ENCODE assay signal across 8 cellular contexts in the genomic region with DNA sequence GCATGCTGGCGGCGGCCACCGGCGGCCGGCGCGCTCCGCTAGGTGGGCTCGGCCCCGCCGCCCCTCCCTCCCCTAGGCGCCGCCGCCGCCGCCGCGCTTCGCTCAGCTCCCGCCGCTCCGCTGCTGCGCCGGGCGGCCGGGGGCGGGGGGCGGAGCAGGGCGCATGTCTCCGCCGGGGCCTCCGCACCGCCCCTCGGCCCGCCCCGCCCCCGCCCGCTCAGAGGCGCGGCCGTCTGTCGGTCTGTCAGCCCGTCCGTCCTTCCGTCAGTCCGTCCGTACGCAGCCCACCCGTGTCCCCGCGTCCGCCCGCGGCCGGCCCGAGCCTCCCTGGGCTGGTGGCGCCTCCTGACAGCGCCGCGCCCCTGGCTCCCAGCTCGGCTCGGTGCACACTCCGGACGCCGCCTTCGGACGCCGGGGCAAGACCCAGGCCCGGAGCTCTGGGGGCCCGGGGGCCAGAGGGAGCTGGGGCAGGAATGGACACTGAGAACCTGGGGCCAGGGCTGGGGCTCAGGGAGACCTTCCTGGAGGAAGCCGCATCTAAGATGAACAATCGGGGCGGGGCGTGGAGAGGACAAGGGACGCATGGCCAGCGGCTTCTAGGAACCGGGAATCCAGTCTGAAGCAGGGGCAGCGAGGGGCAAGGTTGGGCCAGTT.
DNase-seq lines count a peak whose midpoint lies in the region; ATAC-seq and TF ChIP-seq lines count a peak whose summit lies in the region.

TSS of gene GPR153 (minus strand) at position 138 of the 654 bp plus-strand sequence. CDS start 6,193 bp downstream, outside the sequence.

- H3K4me1 ChIP-seq in BLaER1 treated with 17β-estradiol and CSF1 and Interleukin-3, amounts not matched to agents 10 nM and 100 nM: peaks cover 41 to 66% (median 62%) of the 10 kb centered on the region in 10 experiments
- H3K4me1 ChIP-seq in HEK293 (ENCODE audit: control insufficient read depth, insufficient read depth, low read length): 0 out of 2 replicates have a peak, but pooled peaks cover 2% of the 10 kb centered on the region

- CTCF ChIA-PET in HEK293 (lab: Yijun Ruan, JAX): interaction anchor here (0.6 to 1.2 kb wide), 2 partner anchors 15 to 75 kb away, joined by 3 to 6 read pairs; no protein-coding TSS in a partner anchor

- no peak for TF ChIP-seq CTCF in HEK293 (tag by site-specific recombination; IDR thresholded peaks at IDR 0.05)

- H4K20me1 ChIP-seq in BLaER1 treated with 17β-estradiol and CSF1 and Interleukin-3, amounts not matched to agents 10 nM and 100 nM: peaks cover 6 to 80% (median 57%) of the 10 kb centered on the region in 11 experiments; a peak in 20 of 22 replicates

- H3K9ac ChIP-seq in BLaER1 treated with 17β-estradiol and CSF1 and Interleukin-3, amounts not matched to agents 10 nM and 100 nM: peak within 1 kb of the TSS; percentile 68 to 96 (median 77)

- POLR2A ChIA-PET in HEK293 (lab: Yijun Ruan, JAX): no interaction called here

- H3K4me2 ChIP-seq in BLaER1 treated with 17β-estradiol and CSF1 and Interleukin-3, amounts not matched to agents 10 nM and 100 nM: peak within 1 kb of the TSS; percentile 93 to 100 (median 98)

- H3K36me3 ChIP-seq in BLaER1 treated with 17β-estradiol and CSF1 and Interleukin-3, amounts not matched to agents 10 nM and 100 nM: no peaks in the 10 kb centered on the region; a peak in 1 of 22 replicates
- H3K36me3 ChIP-seq in HEK293 (ENCODE audit: control insufficient read depth in 2 of 2, insufficient read depth in 1 of 2, low read length in 2 of 2): peaks cover 0 to 13% of the 10 kb centered on the region in 2 experiments; a peak in 1 of 3 replicates

- ATAC-seq in SK-N-SH treated with all-trans-retinoic acid at 6 μM for 48 hours: peak; percentile 59

- intact Hi-C loops in posterior cingulate gyrus (cut with DNase I): no loop called here

- peak within 1 kb of the TSS in 10 of 11 experiments; percentile 35 to 96 (median 68); a peak in 18 of 22 replicates for H3K27ac ChIP-seq in BLaER1 treated with 17β-estradiol and CSF1 and Interleukin-3, amounts not matched to agents 10 nM and 100 nM
- peak within 1 kb of the TSS; percentile 60; the same call in 1 of the 2 replicates for H3K27ac ChIP-seq in HEK293 (ENCODE audit: extremely low read depth, low read depth, low read length)

- peaks cover 0 to 20% (median 0%) of the 10 kb centered on the region in 11 experiments; a peak in 6 of 22 replicates for H3K27me3 ChIP-seq in BLaER1 treated with 17β-estradiol and CSF1 and Interleukin-3, amounts not matched to agents 10 nM and 100 nM

- H3K9me3 ChIP-seq in BLaER1 treated with 17β-estradiol and CSF1 and Interleukin-3, amounts not matched to agents 10 nM and 100 nM (replicated peaks in 1 of 11): no peaks in the 10 kb centered on the region
- H3K9me3 ChIP-seq in HEK293 (ENCODE audit: control insufficient read depth, insufficient read depth, low read depth, low read length): no peaks in the 10 kb centered on the region

- DNase-seq in astrocyte of the hippocampus (ENCODE audit: low read depth, low spot score) (peak; percentile 74), iPS-NIHi7 (ENCODE audit: extremely low spot score) (peak; percentile 73), posterior cingulate gyrus (no peak), globus pallidus (ENCODE audit: low spot score) (no peak)
- peak; percentile 26 for DNase-seq in stimulated activated CD4-positive, alpha-beta T cell treated with anti-CD3 and anti-CD28 coated beads, Interleukin-1b, Interleukin-23, amount 100 ng/mL, for 48 hours

- peak within 1 kb of the TSS; percentile 77 to 95 (median 82) for H3K4me3 ChIP-seq in BLaER1 treated with 17β-estradiol and CSF1 and Interleukin-3, amounts not matched to agents 10 nM and 100 nM
- peak within 1 kb of the TSS; percentile 46 for H3K4me3 ChIP-seq in HEK293 (ENCODE audit: low read depth, low read length)

TF ChIP-seq in HEK293, 187 proteins besides CTCF, POLR2A, EP300 and RAD21 (continues in another document):
- TF ChIP-seq ZNF561 (tag by site-specific recombination; IDR thresholded peaks at IDR 0.05; ENCODE audit: borderline replicate concordance) (0 out of 2 replicates have a peak, but pooled peaks have one; percentile 43), ZFHX2 (tag by site-specific recombination; conservative IDR thresholded peaks at IDR 0.05) (peak; percentile 24; the same call in 1 of the 2 replicates), KLF10 (tag by site-specific recombination; IDR thresholded peaks at IDR 0.05) (peak; percentile 42; the same call in 1 of the 2 replicates), ZBTB20 (tag by site-specific recombination; IDR thresholded peaks at IDR 0.05) (peak; percentile 82), TCF7L2 (IDR thresholded peaks at IDR 0.05; ENCODE audit: borderline replicate concordance, low read depth, low read length) (no peak), KLF8 (tag by site-specific recombination; IDR thresholded peaks at IDR 0.05) (0 out of 2 replicates have a peak, but pooled peaks have one; percentile 32), ZNF202 (tag by site-specific recombination; IDR thresholded peaks at IDR 0.05; ENCODE audit: borderline replicate concordance) (no peak), ZEB2 (tag by site-specific recombination; IDR thresholded peaks at IDR 0.05) (0 out of 2 replicates have a peak, but pooled peaks have one; percentile 21), BCL11A (tag by site-specific recombination; IDR thresholded peaks at IDR 0.05; ENCODE audit: low read depth) (no peak), KLF9 (tag by site-specific recombination; IDR thresholded peaks at IDR 0.05; ENCODE audit: low read depth) (peak; percentile 14)
- TF ChIP-seq, protein P1, sequence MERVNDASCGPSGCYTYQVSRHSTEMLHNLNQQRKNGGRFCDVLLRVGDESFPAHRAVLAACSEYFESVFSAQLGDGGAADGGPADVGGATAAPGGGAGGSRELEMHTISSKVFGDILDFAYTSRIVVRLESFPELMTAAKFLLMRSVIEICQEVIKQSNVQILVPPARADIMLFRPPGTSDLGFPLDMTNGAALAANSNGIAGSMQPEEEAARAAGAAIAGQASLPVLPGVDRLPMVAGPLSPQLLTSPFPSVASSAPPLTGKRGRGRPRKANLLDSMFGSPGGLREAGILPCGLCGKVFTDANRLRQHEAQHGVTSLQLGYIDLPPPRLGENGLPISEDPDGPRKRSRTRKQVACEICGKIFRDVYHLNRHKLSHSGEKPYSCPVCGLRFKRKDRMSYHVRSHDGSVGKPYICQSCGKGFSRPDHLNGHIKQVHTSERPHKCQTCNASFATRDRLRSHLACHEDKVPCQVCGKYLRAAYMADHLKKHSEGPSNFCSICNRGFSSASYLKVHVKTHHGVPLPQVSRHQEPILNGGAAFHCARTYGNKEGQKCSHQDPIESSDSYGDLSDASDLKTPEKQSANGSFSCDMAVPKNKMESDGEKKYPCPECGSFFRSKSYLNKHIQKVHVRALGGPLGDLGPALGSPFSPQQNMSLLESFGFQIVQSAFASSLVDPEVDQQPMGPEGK (tag by site-specific recombination; IDR thresholded peaks at IDR 0.05): no peak; the same call in 1 of the 2 replicates

TF ChIP-seq in SK-N-SH treated with all-trans-retinoic acid at 6 μM for 48 hours, 23 proteins besides CTCF, POLR2A, EP300 and RAD21 (continues in another document):
- no peak for TF ChIP-seq ZNF8 (CRISPR knock-in tag; IDR thresholded peaks at IDR 0.05)
- TF ChIP-seq, protein P1 (CRISPR knock-in tag; IDR thresholded peaks at IDR 0.05; ENCODE audit: borderline replicate concordance): no peak
- no peak for TF ChIP-seq TSHZ2 (CRISPR knock-in tag; IDR thresholded peaks at IDR 0.05)
- no peak for TF ChIP-seq GLIS3 (CRISPR knock-in tag; IDR thresholded peaks at IDR 0.05)
- TF ChIP-seq TOX (CRISPR knock-in tag; IDR thresholded peaks at IDR 0.05; ENCODE audit: borderline replicate concordance): no peak
- no peak for TF ChIP-seq ARNTL (CRISPR knock-in tag; IDR thresholded peaks at IDR 0.05; ENCODE audit: borderline replicate concordance, low read depth)
- TF ChIP-seq RARB (CRISPR knock-in tag; IDR thresholded peaks at IDR 0.05): no peak

Comparison
In these comparisons a context has a peak if more than half of its experiments do, and no peak if none do; other contexts are left out.
1. DNase-seq: peak in astrocyte of the hippocampus (single experiment), iPS-NIHi7 (single experiment) and stimulated activated CD4-positive, alpha-beta T cell treated with anti-CD3 and anti-CD28 coated beads, Interleukin-1b, Interleukin-23, amount 100 ng/mL, for 48 hours (single experiment); none in posterior cingulate gyrus (0 of 10) and globus pallidus (single experiment).